7 cellular contexts compared by ENCODE assay signal in the genomic region with DNA sequence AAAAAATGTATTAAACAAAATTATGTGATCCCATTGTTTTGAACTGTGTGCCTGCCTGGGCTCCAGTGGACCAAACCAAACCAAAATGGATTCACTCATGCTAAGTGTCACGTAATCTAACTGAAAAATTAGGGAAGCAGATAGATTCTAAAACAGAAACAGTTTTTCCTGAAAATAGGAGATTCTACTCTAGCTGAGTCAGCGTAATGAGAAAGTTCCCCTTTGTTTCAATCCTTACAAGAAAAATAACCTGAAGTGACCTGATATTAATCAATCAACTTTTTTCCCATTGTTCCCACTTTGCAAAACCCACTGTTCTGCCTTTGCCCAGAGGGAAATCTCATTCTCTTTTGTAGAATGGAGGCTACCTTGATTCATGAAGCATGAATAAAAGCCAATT.
"Had no signal": no experiment of that assay in that cellular context is flagged by ENCODE, and none has a peak within 500 bp of the region (broad histone marks: within the 10 kb centered on the region; RNA-seq: fewer than 3 reads in every experiment).

No MANE protein-coding gene starts in this region.

- H3K4me3 ChIP-seq: GM23338, HAP-1 had no signal

- ATAC-seq: GM23338, HCT116 had no signal

- H3K4me1 ChIP-seq: HAP-1 had no signal

- H3K27ac ChIP-seq: HL-60 had no signal

- H3K9me3 ChIP-seq: HAP-1 had no signal

- DNase-seq: H7, HFFc6, KG1 had no signal

- H2AFZ ChIP-seq: GM23338 had no signal

- H3K4me2 ChIP-seq: GM23338 had no signal

- H3K36me3 ChIP-seq: HAP-1 had no signal
